Comparison of ENCODE assay signal across 25 cellular contexts in genomic region chr5:137223324-137224295, GRCh38.
DNase-seq lines count a peak whose midpoint lies in the region; ATAC-seq, FAIRE-seq and TF ChIP-seq lines count a peak whose summit lies in the region.
"Had no signal": no experiment of that assay in that cellular context is flagged by ENCODE, and none has a peak within 500 bp of the region (broad histone marks: within the 10 kb centered on the region; RNA-seq: fewer than 3 reads in every experiment).

No MANE protein-coding gene starts in this region.

- no peaks in the 10 kb centered on the region for H3K4me1 Mint-ChIP-seq in activated naive CD8-positive, alpha-beta T cell treated with anti-CD3 and anti-CD28 coated beads for 36 hours
- H3K4me1 Mint-ChIP-seq: CD4-positive, CD25-positive, alpha-beta regulatory T cell; CD8-positive, alpha-beta memory T cell; GM23338 had no signal

- H3K9me3 ChIP-seq in endothelial cell of umbilical vein (replicated peaks; ENCODE audit: control insufficient read depth, insufficient read depth, low read length) (no peaks in the 10 kb centered on the region), left ventricle myocardium inferior (replicated peaks) (no peaks in the 10 kb centered on the region), gastrocnemius medialis (no peaks in the 10 kb centered on the region), colonic mucosa (no peaks in the 10 kb centered on the region), mammary epithelial cell (replicated peaks; ENCODE audit: insufficient read depth, low read length) (no peaks in the 10 kb centered on the region)
- H3K9me3 ChIP-seq: BE2C had no signal

- dilution Hi-C loops in endothelial cell of umbilical vein (cut with MboI; ENCODE audit: extremely low pct_ligation_motif_present, low sequenced_read_pairs): no loop called here
- dilution Hi-C loops in mammary epithelial cell (cut with HindIII; ENCODE audit: low sequenced_read_pairs): no loop called here

- H3K36me3 Mint-ChIP-seq in activated naive CD8-positive, alpha-beta T cell treated with anti-CD3 and anti-CD28 coated beads for 36 hours: no peaks in the 10 kb centered on the region
- H3K36me3 Mint-ChIP-seq: CD4-positive, CD25-positive, alpha-beta regulatory T cell; CD8-positive, alpha-beta memory T cell had no signal

- no peaks in the 10 kb centered on the region for H3K9me3 Mint-ChIP-seq in activated naive CD8-positive, alpha-beta T cell treated with anti-CD3 and anti-CD28 coated beads for 36 hours
- H3K9me3 Mint-ChIP-seq: CD4-positive, CD25-positive, alpha-beta regulatory T cell; GM23338; HFFc6 had no signal

- intact Hi-C loops in endothelial cell of umbilical vein (cut with micrococcal nuclease) (loop anchor here (5.0 to 10.0 kb wide), 2 partner anchors 149 to 274 kb away; partner anchors contain the start of gene SPOCK1), left ventricle myocardium inferior (cut with micrococcal nuclease) (no loop called here), gastrocnemius medialis (cut with DNase I; ENCODE audit: low total_unique reads) (loop anchor here (5.0 kb wide), 1 partner anchor 411 kb away; no protein-coding TSS in a partner anchor), colonic mucosa (cut with DNase I) (no loop called here), mammary epithelial cell (cut with micrococcal nuclease) (no loop called here)

- no peaks in the 10 kb centered on the region for H3K27me3 ChIP-seq in endothelial cell of umbilical vein (ENCODE audit: control insufficient read depth in 2 of 2, insufficient read depth in 2 of 2, low read length in 2 of 2)
- peaks cover 9% of the 10 kb centered on the region for H3K27me3 ChIP-seq in left ventricle myocardium inferior (ENCODE audit: low read depth)
- H3K27me3 ChIP-seq in gastrocnemius medialis: no peaks in the 10 kb centered on the region
- H3K27me3 ChIP-seq in colonic mucosa: no peaks in the 10 kb centered on the region
- H3K27me3 ChIP-seq in mammary epithelial cell (ENCODE audit: insufficient read depth, low read length): no peaks in the 10 kb centered on the region
- H3K27me3 ChIP-seq: BE2C had no signal

- H4K20me1 ChIP-seq in endothelial cell of umbilical vein (replicated peaks; ENCODE audit: control insufficient read depth, extremely low read depth, insufficient read depth, low read length) (no peaks in the 10 kb centered on the region), mammary epithelial cell (ENCODE audit: insufficient read depth, low read length) (no peaks in the 10 kb centered on the region)

- no peak overlapping the region for H3K4me2 ChIP-seq in endothelial cell of umbilical vein (ENCODE audit: insufficient read depth, low read length)
- H3K4me2 ChIP-seq in mammary epithelial cell (ENCODE audit: insufficient read depth, low read depth, low read length): no peak overlapping the region
- H3K4me2 ChIP-seq: GM23338 had no signal

- TF ChIP-seq POLR2A in endothelial cell of umbilical vein (IDR thresholded peaks at IDR 0.05; ENCODE audit: low read depth, low read length): no peak
- no peak for TF ChIP-seq POLR2A in gastrocnemius medialis (IDR thresholded peaks at IDR 0.05)

- no peaks in the 10 kb centered on the region for H3K9me1 ChIP-seq in endothelial cell of umbilical vein (replicated peaks; ENCODE audit: control insufficient read depth, extremely low read depth, insufficient read depth, low read length)

- peaks cover 23% of the 10 kb centered on the region for H3K27me3 Mint-ChIP-seq in activated naive CD8-positive, alpha-beta T cell treated with anti-CD3 and anti-CD28 coated beads for 36 hours

- DNase-seq in endothelial cell of umbilical vein (ENCODE audit: low read depth, low spot score): no peak
- DNase-seq in fibroblast of the aortic adventitia (ENCODE audit: low read depth): peak; percentile 37
- DNase-seq in left ventricle myocardium inferior: no peak
- DNase-seq in gastrocnemius medialis: no peak
- DNase-seq in colonic mucosa: no peak
- DNase-seq in mammary epithelial cell: no peak
- no peak for DNase-seq in activated naive CD8-positive, alpha-beta T cell treated with anti-CD3 and anti-CD28 coated beads for 36 hours
- DNase-seq: ACHN; BE2C; C1 segment of cervical spinal cord; CD4-positive, CD25-positive, alpha-beta regulatory T cell; CD8-positive, alpha-beta memory T cell; COR-L47; DMS 273 treated with DMSO at 0.1 percent for 48 hours; DMS53; DND-41; EL; HCEC 1CT; HFFc6 had no signal

- no peaks in the 10 kb centered on the region for H3K4me1 ChIP-seq in endothelial cell of umbilical vein (ENCODE audit: control insufficient read depth, extremely low read depth, insufficient read depth, low read length)
- peaks cover 3% of the 10 kb centered on the region for H3K4me1 ChIP-seq in left ventricle myocardium inferior
- peaks cover under 1 to 6% of the 10 kb centered on the region in 2 donors for H3K4me1 ChIP-seq in gastrocnemius medialis
- no peaks in the 10 kb centered on the region for H3K4me1 ChIP-seq in colonic mucosa
- H3K4me1 ChIP-seq in mammary epithelial cell (ENCODE audit: insufficient read depth, low read length): peaks cover 21% of the 10 kb centered on the region
- H3K4me1 ChIP-seq: BE2C had no signal

- H3K36me3 ChIP-seq in endothelial cell of umbilical vein (ENCODE audit: control insufficient read depth in 2 of 2, extremely low read depth in 1 of 2, insufficient read depth in 2 of 2, low read length in 2 of 2) (no peaks in the 10 kb centered on the region), left ventricle myocardium inferior (no peaks in the 10 kb centered on the region), gastrocnemius medialis (no peaks in the 10 kb centered on the region), colonic mucosa (no peaks in the 10 kb centered on the region), mammary epithelial cell (ENCODE audit: insufficient read depth, low read length) (no peaks in the 10 kb centered on the region)
- H3K36me3 ChIP-seq: BE2C had no signal

- H3K4me3 Mint-ChIP-seq in activated naive CD8-positive, alpha-beta T cell treated with anti-CD3 and anti-CD28 coated beads for 36 hours: no peak overlapping the region
- H3K4me3 Mint-ChIP-seq: CD4-positive, CD25-positive, alpha-beta regulatory T cell; CD8-positive, alpha-beta memory T cell; GM23338; HFFc6 had no signal

- no peak overlapping the region for H3K27ac Mint-ChIP-seq in activated naive CD8-positive, alpha-beta T cell treated with anti-CD3 and anti-CD28 coated beads for 36 hours
- H3K27ac Mint-ChIP-seq: CD4-positive, CD25-positive, alpha-beta regulatory T cell; CD8-positive, alpha-beta memory T cell; GM23338; HFFc6 had no signal

- CTCF ChIA-PET in endothelial cell of umbilical vein (lab: Charles Lee): interaction anchor here (0.6 to 1.4 kb wide), 4 partner anchors 18 to 323 kb away, joined by 3 to 4 read pairs (median 4); no protein-coding TSS in a partner anchor
- CTCF ChIA-PET in mammary epithelial cell (lab: Charles Lee; ENCODE audit: low non-redundant PET): no interaction called here

- H3K4me3 ChIP-seq in endothelial cell of umbilical vein (replicated peaks in 1 of 3; ENCODE audit: insufficient read depth in 1 of 3, low read depth in 1 of 3, low read length in 3 of 3): no peak overlapping the region
- no peak overlapping the region for H3K4me3 ChIP-seq in fibroblast of the aortic adventitia (ENCODE audit: low read depth, low read length)
- H3K4me3 ChIP-seq in left ventricle myocardium inferior: no peak overlapping the region
- H3K4me3 ChIP-seq in gastrocnemius medialis: no peak overlapping the region
- H3K4me3 ChIP-seq in colonic mucosa: no peak overlapping the region
- H3K4me3 ChIP-seq in mammary epithelial cell (replicated peaks in 1 of 3; ENCODE audit: insufficient read depth in 1 of 3, low read depth in 2 of 3, low read length in 3 of 3): no peak overlapping the region
- H3K4me3 ChIP-seq: GM12878, GM23338 had no signal

- H3K79me2 ChIP-seq in endothelial cell of umbilical vein (ENCODE audit: control insufficient read depth, insufficient read depth, low read length) (no peaks in the 10 kb centered on the region), mammary epithelial cell (ENCODE audit: insufficient read depth, low read length) (no peaks in the 10 kb centered on the region)

- WGBS in mammary epithelial cell (ENCODE audit: low coverage, missing lambda C conversion rate): 96% methylated on average over 4 of the region's 4 CpGs

- POLR2A ChIA-PET in endothelial cell of umbilical vein (lab: Charles Lee): no interaction called here

- BruUV-seq in endothelial cell of umbilical vein (replicated peaks; lab: Mats Ljungman, UMichigan): no TSS peak
- BruUV-seq in mammary epithelial cell (replicated peaks; lab: Mats Ljungman, UMichigan): no TSS peak

- TF ChIP-seq CTCF in endothelial cell of umbilical vein (IDR thresholded peaks at IDR 0.05; ENCODE audit: extremely low read depth in 1 of 2, insufficient read depth in 1 of 2, low read depth in 1 of 2, low read length in 2 of 2) (no peak), fibroblast of the aortic adventitia (IDR thresholded peaks at IDR 0.05; ENCODE audit: insufficient read depth, low read length) (no peak), left ventricle myocardium inferior (IDR thresholded peaks at IDR 0.05; ENCODE audit: borderline replicate concordance) (no peak), gastrocnemius medialis (IDR thresholded peaks at IDR 0.05 in 4 of 5, conservative IDR thresholded peaks at IDR 0.05 in 1 of 5) (no peak), colonic mucosa (IDR thresholded peaks at IDR 0.05) (no peak), mammary epithelial cell (conservative IDR thresholded peaks at IDR 0.05 in 1 of 2, IDR thresholded peaks at IDR 0.05 in 1 of 2; ENCODE audit: extremely low read depth in 1 of 2, insufficient read depth in 1 of 2, low read depth in 1 of 2, low read length in 2 of 2) (no peak)

- ATAC-seq in gastrocnemius medialis (peak; percentile 26 to 67), GM21737 (IDR thresholded peaks at IDR 0.05; ENCODE audit: unreplicated experiment) (no peak)
- ATAC-seq: GM12878, GM23338 had no signal

- FAIRE-seq in endothelial cell of umbilical vein (lab: Jason Lieb, UNC): peak; percentile 21
- FAIRE-seq: A204.1, GM12878, GM19239, H54 had no signal

- H3K9ac ChIP-seq in endothelial cell of umbilical vein (replicated peaks; ENCODE audit: extremely low read depth, insufficient read depth, low read length) (no peak overlapping the region), colonic mucosa (ENCODE audit: low read depth in 2 of 2, low read length in 2 of 2) (no peak overlapping the region), mammary epithelial cell (ENCODE audit: insufficient read depth, low read length) (no peak overlapping the region)

- H2AFZ ChIP-seq in endothelial cell of umbilical vein (ENCODE audit: low read depth, low read length) (no peak overlapping the region), mammary epithelial cell (ENCODE audit: low read depth, low read length) (no peak overlapping the region)
- H2AFZ ChIP-seq: GM23338 had no signal

- H3K27ac ChIP-seq in endothelial cell of umbilical vein (ENCODE audit: insufficient read depth, low read depth, low read length) (no peak overlapping the region), left ventricle myocardium inferior (replicated peaks) (peak overlapping the region; percentile 58), gastrocnemius medialis (peak overlapping the region in 3 of 4 donors; percentile 5 to 46 (median 28)), colonic mucosa (no peak overlapping the region), mammary epithelial cell (ENCODE audit: insufficient read depth, low read depth, low read length) (no peak overlapping the region)

- in situ Hi-C loops in gastrocnemius medialis (cut with MboI; ENCODE audit: low sequenced_read_pairs in 4 of 4) (loop anchor here in 3 of 4 donors (25.0 kb wide), 2 partner anchors 264 to 411 kb away; partner anchors contain the start of gene SPOCK1 (in 1 of the 3)), mammary epithelial cell (cut with MboI; ENCODE audit: low sequenced_read_pairs in 2 of 2) (loop anchor here in 1 of 2 donors (25.0 kb wide), 1 partner anchor 411 kb away; no protein-coding TSS in a partner anchor)

Comparison
In these comparisons a context has a peak if more than half of its experiments do, and no peak if none do; other contexts are left out.
1. H3K27ac ChIP-seq: peak in left ventricle myocardium inferior (single experiment) and gastrocnemius medialis (3 of 4); none in endothelial cell of umbilical vein (single experiment), colonic mucosa (single experiment) and mammary epithelial cell (single experiment).
2. intact Hi-C loops: an anchor here in endothelial cell of umbilical vein (5.0 to 10.0 kb wide) and gastrocnemius medialis (5.0 kb wide); none called in left ventricle myocardium inferior, colonic mucosa and mammary epithelial cell.